ENCODE assay signal across 25 cellular contexts in genomic region chr14:50407089-50407813, GRCh38. TPM values are rescaled to one million over a fixed set of nuclear protein-coding genes. Genes with fewer than 3 reads are reported as not detected.
A peak's percentile ranks its signal among the peaks of the same experiment; 100 is the strongest.
DNase-seq lines count a peak whose midpoint lies in the region; ATAC-seq and TF ChIP-seq lines count a peak whose summit lies in the region.
"Had no signal": no experiment of that assay in that cellular context is flagged by ENCODE, and none has a peak within 500 bp of the region (broad histone marks: within the 10 kb centered on the region; RNA-seq: fewer than 3 reads in every experiment).

No MANE protein-coding gene starts in this region.

- no peak for DNase-seq in left cardiac atrium
- no peak for DNase-seq in Right ventricle myocardium inferior (ENCODE audit: missing footprints)
- DNase-seq in body of pancreas = peak in 2 of 4 donors; percentile 22 to 29
- DNase-seq in fibroblast of pulmonary artery (ENCODE audit: low read depth) = peak; percentile 26
- no peak for DNase-seq in sciatic nerve (ENCODE audit: low spot score)
- DNase-seq in HFFc6 = no peak
- DNase-seq in 8988T = no peak
- DNase-seq: EL, GF-D8, IMR-90, NCI-H1092 treated with DMSO at 0.1 percent for 48 hours, NCI-H1436 treated with DMSO at 0.1 percent for 48 hours, NCI-H2029 treated with DMSO at 0.1 percent for 48 hours, NCI-H2171, NCI-H345, NCI-H524 treated with DMSO at 0.1 percent for 48 hours, NCI-H82 had no signal

- H3K27me3 ChIP-seq in body of pancreas = no peaks in the 10 kb centered on the region

- TF ChIP-seq CTCF in body of pancreas (IDR thresholded peaks at IDR 0.05) = no peak
- TF ChIP-seq CTCF in fibroblast of pulmonary artery (IDR thresholded peaks at IDR 0.05; ENCODE audit: low read length, missing control alignments) = no peak
- TF ChIP-seq CTCF in HFFc6 (IDR thresholded peaks at IDR 0.05) = no peak

- no peaks in the 10 kb centered on the region for H3K36me3 ChIP-seq in body of pancreas (replicated peaks in 1 of 2; ENCODE audit: insufficient read depth in 1 of 2, low read depth in 2 of 2)

- H3K4me3 ChIP-seq in body of pancreas (no peak overlapping the region), fibroblast of pulmonary artery (replicated peaks; ENCODE audit: low read depth, low read length) (no peak overlapping the region)
- H3K4me3 ChIP-seq: GM23338, HAP-1 had no signal

- no peak overlapping the region for H3K4me3 Mint-ChIP-seq in HFFc6
- H3K4me3 Mint-ChIP-seq: B cell, CD14-positive monocyte, GM23338 had no signal

- H3K9me3 ChIP-seq in body of pancreas = no peaks in the 10 kb centered on the region
- H3K9me3 ChIP-seq: HAP-1 had no signal

- H3K4me1 Mint-ChIP-seq in HFFc6 (ENCODE audit: low read depth) = peaks cover 31% of the 10 kb centered on the region
- H3K4me1 Mint-ChIP-seq: CD14-positive monocyte had no signal

- intact Hi-C loops in left cardiac atrium (cut with DNase I) = no loop called here
- intact Hi-C loops in Right ventricle myocardium inferior (cut with DNase I) = no loop called here
- intact Hi-C loops in body of pancreas (cut with DNase I) = no loop called here
- intact Hi-C loops in sciatic nerve (cut with DNase I) = no loop called here

- no peaks in the 10 kb centered on the region for H3K9me3 Mint-ChIP-seq in HFFc6

- peaks cover 1% of the 10 kb centered on the region for H3K27me3 Mint-ChIP-seq in HFFc6 (ENCODE audit: insufficient read depth)
- H3K27me3 Mint-ChIP-seq: B cell had no signal

- no peak for TF ChIP-seq POLR2A in body of pancreas (IDR thresholded peaks at IDR 0.05)

- ATAC-seq in left cardiac atrium = peak; percentile 41 to 47
- ATAC-seq in Right ventricle myocardium inferior = no peak
- peak; percentile 50 for ATAC-seq in body of pancreas
- peak; percentile 72 for ATAC-seq in sciatic nerve
- no peak for ATAC-seq in HG02623 (IDR thresholded peaks at IDR 0.05; ENCODE audit: unreplicated experiment)
- ATAC-seq: GM23338, Panc1 had no signal

- no peak overlapping the region for H3K27ac ChIP-seq in body of pancreas
- H3K27ac ChIP-seq: 22Rv1, KMS-11 had no signal

- H3K4me1 ChIP-seq in body of pancreas = no peaks in the 10 kb centered on the region

- H3K36me3 Mint-ChIP-seq in HFFc6 (ENCODE audit: low read depth) = peaks cover 23% of the 10 kb centered on the region

- 36 to 48% methylated on average over 6 of the region's 6 CpGs for WGBS in body of pancreas, 2 donors

- H3K27ac Mint-ChIP-seq in HFFc6 = no peak overlapping the region
- H3K27ac Mint-ChIP-seq: B cell, CD14-positive monocyte, GM23338 had no signal

RNA-seq across cellular contexts. Expression of gene CDKL1, which starts 10.6 kb away (rescaled TPM):
- total RNA-seq in left cardiac atrium (1 to 10 TPM; 2.9 to 3.0 TPM), Right ventricle myocardium inferior (3.3 TPM), body of pancreas (1 to 10 TPM; 6.2 to 7.3 TPM), sciatic nerve (15.8 TPM)
- 1 to 10 TPM; 4.4 to 8.0 (median 6.2) TPM for total RNA-seq in HFFc6 (2021; fragmentation: NEBNext Ultra II Directional; extraction: Animal tissue kit (Norgen Biotek cat#: 25700))

Comparison
In these comparisons a context has a peak if more than half of its experiments do, and no peak if none do; other contexts are left out.
1. ATAC-seq: peak in left cardiac atrium (2 of 2), body of pancreas (single experiment) and sciatic nerve (single experiment); none in Right ventricle myocardium inferior (single experiment) and HG02623 (single experiment).